In the genomic region with DNA sequence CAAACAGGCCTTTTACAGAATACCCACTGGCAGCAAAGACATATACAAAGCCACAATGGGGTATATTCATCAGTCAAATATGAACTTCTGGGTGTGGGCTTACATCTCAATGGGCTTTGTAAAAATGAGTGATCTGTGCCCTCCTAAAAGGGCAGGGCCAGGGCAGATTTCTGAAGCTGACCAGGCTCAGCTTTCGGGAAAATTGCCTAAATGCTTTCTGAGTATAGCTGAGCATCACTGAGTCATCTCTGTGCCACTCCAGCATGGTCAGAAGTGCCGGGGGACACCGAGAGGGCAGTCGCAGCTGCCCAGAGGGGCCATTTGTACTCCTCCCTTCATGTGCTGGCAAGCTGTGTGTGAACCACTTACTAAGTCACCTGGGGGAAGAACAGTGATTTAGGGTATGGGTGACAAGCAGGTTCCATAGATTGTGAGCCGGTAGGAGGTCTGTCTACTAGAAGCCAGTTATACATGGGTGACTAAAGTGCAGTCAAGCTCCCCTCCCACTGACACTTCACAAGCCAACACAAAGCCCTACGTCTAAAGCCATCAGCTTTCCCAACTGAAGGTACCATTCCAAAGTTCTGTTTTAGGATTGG, we compare ENCODE assay signal across 13 cellular contexts.
DNase-seq lines count a peak whose midpoint lies in the region; ATAC-seq and TF ChIP-seq lines count a peak whose summit lies in the region.
"Had no signal": no experiment of that assay in that cellular context is flagged by ENCODE, and none has a peak within 500 bp of the region (broad histone marks: within the 10 kb centered on the region; RNA-seq: fewer than 3 reads in every experiment).

No MANE protein-coding gene starts in this region.

- H3K36me3 ChIP-seq in skeletal muscle satellite cell (ENCODE audit: insufficient read depth, low read length) (no peaks in the 10 kb centered on the region), neuronal stem cell (replicated peaks in 1 of 2; ENCODE audit: control insufficient read depth in 2 of 2, insufficient read depth in 2 of 2, low read length in 2 of 2) (no peaks in the 10 kb centered on the region)
- H3K36me3 ChIP-seq: neutrophil, Peyer's patch had no signal

- no peak overlapping the region for H2BK15ac ChIP-seq in neuronal stem cell (ENCODE audit: low read length)

- H2BK120ac ChIP-seq in neuronal stem cell (ENCODE audit: low read depth, low read length), result no peak overlapping the region

- no peak overlapping the region for H3K14ac ChIP-seq in neuronal stem cell (ENCODE audit: low read length)

- H3K18ac ChIP-seq in neuronal stem cell (ENCODE audit: low read length), result no peak overlapping the region

- H3K23ac ChIP-seq in neuronal stem cell (ENCODE audit: low read depth, low read length, poor library complexity), result no peak overlapping the region

- H3K4ac ChIP-seq in neuronal stem cell (ENCODE audit: low read length), result no peak overlapping the region

- no peak for TF ChIP-seq CTCF in GM12865 (IDR thresholded peaks at IDR 0.05; ENCODE audit: insufficient read depth, low read depth, low read length, missing control alignments)

- H2AFZ ChIP-seq in neuronal stem cell (ENCODE audit: low read length), result no peak overlapping the region

- H3K79me1 ChIP-seq in neuronal stem cell (ENCODE audit: low read depth, low read length), result no peaks in the 10 kb centered on the region

- no peak overlapping the region for H2BK5ac ChIP-seq in neuronal stem cell (ENCODE audit: low read length)

- H2AK5ac ChIP-seq in neuronal stem cell (ENCODE audit: low read depth, low read length), result no peak overlapping the region

- no peak overlapping the region for H4K8ac ChIP-seq in neuronal stem cell (ENCODE audit: low read depth, low read length)

- peaks cover 28% of the 10 kb centered on the region for H3K4me1 ChIP-seq in skeletal muscle satellite cell (ENCODE audit: control insufficient read depth, insufficient read depth, low read length)
- peaks cover 3 to 5% of the 10 kb centered on the region in 2 donors for H3K4me1 ChIP-seq in neuronal stem cell (ENCODE audit: control insufficient read depth in 2 of 2, insufficient read depth in 1 of 2, low read depth in 1 of 2, low read length in 2 of 2)

- WGBS in neuronal stem cell (ENCODE audit: extremely low coverage in 2 of 2, insufficient read length in 2 of 2, insufficient replicate concordance in 1 of 2), 2 donors, result no CpG with 5 or more reads among the region's 6 CpGs

- no peak overlapping the region for H3K27ac ChIP-seq in neuronal stem cell (replicated peaks; ENCODE audit: low read length)
- H3K27ac ChIP-seq: neutrophil had no signal

- H3K9ac ChIP-seq in skeletal muscle satellite cell (ENCODE audit: low read depth, low read length) (no peak overlapping the region), neuronal stem cell (ENCODE audit: low read depth, low read length, poor library complexity) (no peak overlapping the region)

- DNase-seq in GM12865 (ENCODE audit: low read depth) (peak; percentile 12), RPMI7951 (ENCODE audit: low read depth) (peak; percentile 81), fibroblast of gingiva (ENCODE audit: low read depth) (peak; percentile 39), neuronal stem cell (ENCODE audit: low spot score) (no peak), NCI-H345 (lab: John Stamatoyannopoulos, UW) (no peak)
- DNase-seq in activated effector memory CD4-positive, alpha-beta T cell treated with anti-CD3 and anti-CD28 coated beads, Interleukin-2, amount 50 U/mL, for 16 hours, result no peak
- DNase-seq: activated CD4-positive, CD25-positive, alpha-beta regulatory T cell; activated gamma-delta T cell treated with Interleukin-2 at 50 U/mL for 16 hours; Peyer's patch; stimulated activated CD4-positive, alpha-beta T cell treated with anti-CD3 and anti-CD28 coated beads, Interleukin-1b, Interleukin-23, amount 100 ng/mL, for 48 hours had no signal

- H3K9me3 ChIP-seq in skeletal muscle satellite cell (replicated peaks; ENCODE audit: low read length) (no peaks in the 10 kb centered on the region), neuronal stem cell (replicated peaks in 1 of 2; ENCODE audit: control insufficient read depth in 2 of 2, insufficient read depth in 1 of 2, low read depth in 1 of 2, low read length in 2 of 2) (no peaks in the 10 kb centered on the region)
- H3K9me3 ChIP-seq: neutrophil, Peyer's patch had no signal

- no peak overlapping the region for H3K4me3 ChIP-seq in GM12865 (ENCODE audit: low read depth, low read length)
- H3K4me3 ChIP-seq in skeletal muscle satellite cell (ENCODE audit: low read length), result peak overlapping the region; percentile 26
- H3K4me3 ChIP-seq in neuronal stem cell (ENCODE audit: low read length in 2 of 2), result no peak overlapping the region
- H3K4me3 ChIP-seq: Peyer's patch had no signal

- H3K27me3 ChIP-seq in skeletal muscle satellite cell (ENCODE audit: control insufficient read depth, insufficient read depth, low read length) (peaks cover 4% of the 10 kb centered on the region), neuronal stem cell (ENCODE audit: control insufficient read depth in 3 of 3, insufficient read depth in 3 of 3, low read depth in 1 of 3, low read length in 3 of 3) (no peaks in the 10 kb centered on the region)
- H3K27me3 ChIP-seq: Peyer's patch had no signal

- no peak overlapping the region for H4K91ac ChIP-seq in neuronal stem cell (ENCODE audit: low read depth, low read length, poor library complexity)

- no peak overlapping the region for H2BK12ac ChIP-seq in neuronal stem cell (ENCODE audit: low read length)

- peak overlapping the region; percentile 61 for H3K4me2 ChIP-seq in skeletal muscle satellite cell (ENCODE audit: low read length)
- H3K4me2 ChIP-seq in neuronal stem cell (ENCODE audit: insufficient read depth, low read length, poor library complexity, severe bottlenecking), result no peak overlapping the region

- no peak for ATAC-seq in GM21717 (IDR thresholded peaks at IDR 0.05; ENCODE audit: unreplicated experiment)

Comparison
In these comparisons a context has a peak if more than half of its experiments do, and no peak if none do; other contexts are left out.
1. DNase-seq: peak in GM12865 (single experiment), RPMI7951 (single experiment) and fibroblast of gingiva (single experiment); none in activated effector memory CD4-positive, alpha-beta T cell treated with anti-CD3 and anti-CD28 coated beads, Interleukin-2, amount 50 U/mL, for 16 hours (single experiment), neuronal stem cell (single experiment) and NCI-H345 (single experiment).